ENCODE assay signal across 14 cellular contexts in genomic region chr17:48725294-48726064, GRCh38. TPM values are rescaled to one million over a fixed set of nuclear protein-coding genes. Genes with fewer than 3 reads are reported as not detected.
DNase-seq lines count a peak whose midpoint lies in the region; ATAC-seq and TF ChIP-seq lines count a peak whose summit lies in the region.
"Had no signal": no experiment of that assay in that cellular context is flagged by ENCODE, and none has a peak within 500 bp of the region (broad histone marks: within the 10 kb centered on the region; RNA-seq: fewer than 3 reads in every experiment).

No MANE protein-coding gene starts in this region.

- H3K36me3 ChIP-seq in CD4-positive, CD25-positive, alpha-beta regulatory T cell (ENCODE audit: control insufficient read depth, insufficient read depth, low read length) = no peaks in the 10 kb centered on the region
- H3K36me3 ChIP-seq in IMR-90 (ENCODE audit: control insufficient read depth, insufficient read depth, low read length) (no peaks in the 10 kb centered on the region), brain microvascular endothelial cell (replicated peaks) (no peaks in the 10 kb centered on the region), spleen (no peaks in the 10 kb centered on the region)
- H3K36me3 ChIP-seq in naive thymus-derived CD4-positive, alpha-beta T cell (ENCODE audit: control insufficient read depth in 2 of 3, insufficient read depth in 3 of 3, low read length in 3 of 3) = no peaks in the 10 kb centered on the region
- H3K36me3 ChIP-seq: ascending aorta, neural progenitor cell, tibial nerve had no signal

- H3K9me3 ChIP-seq in CD4-positive, CD25-positive, alpha-beta regulatory T cell (ENCODE audit: control insufficient read depth in 2 of 2, low read length in 2 of 2) = no peaks in the 10 kb centered on the region
- peaks cover 8% of the 10 kb centered on the region; the same call in 1 of the 2 replicates for H3K9me3 ChIP-seq in IMR-90 (ENCODE audit: control insufficient read depth, insufficient read depth, low read length)
- H3K9me3 ChIP-seq in naive thymus-derived CD4-positive, alpha-beta T cell (ENCODE audit: control insufficient read depth in 2 of 3, low read length in 3 of 3) = no peaks in the 10 kb centered on the region
- H3K9me3 ChIP-seq in spleen = no peaks in the 10 kb centered on the region
- H3K9me3 ChIP-seq: ascending aorta, tibial nerve had no signal

- intact Hi-C loops in IMR-90 (cut with micrococcal nuclease) (loop anchor here (10.0 kb wide), 1 partner anchor 309 kb away; no protein-coding TSS in a partner anchor), spleen (cut with DNase I; ENCODE audit: low total_unique reads) (loop anchor here (2.0 to 10.0 kb wide), 3 partner anchors 65 to 871 kb away; partner anchors contain the start of gene SP6)
- intact Hi-C loops in naive thymus-derived CD4-positive, alpha-beta T cell (cut with micrococcal nuclease) = loop anchor here (2.0 to 10.0 kb wide), 5 partner anchors 23 to 269 kb away; partner anchors contain the start of genes HOXB7 (in 1 of the 2) and IGF2BP1 (in 1 of the 2)

- H3K4me2 ChIP-seq in IMR-90 (ENCODE audit: low read depth, low read length) = peak overlapping the region; percentile 50; the same call in 1 of the 2 replicates
- H3K4me2 ChIP-seq: neural progenitor cell had no signal

- H3K23ac ChIP-seq in IMR-90 (ENCODE audit: low read depth, low read length) = no peak overlapping the region

- peak overlapping the region; percentile 9 for H2AFZ ChIP-seq in IMR-90 (replicated peaks; ENCODE audit: low read length, poor library complexity)
- H2AFZ ChIP-seq: neural progenitor cell had no signal

- no peaks in the 10 kb centered on the region for H3K36me3 Mint-ChIP-seq in CD4-positive, CD25-positive, alpha-beta regulatory T cell
- H3K36me3 Mint-ChIP-seq in brain = no peaks in the 10 kb centered on the region
- peaks cover 0 to 3% (median 0%) of the 10 kb centered on the region in 5 donors for H3K36me3 Mint-ChIP-seq in naive thymus-derived CD4-positive, alpha-beta T cell

- 0 out of 2 replicates have a peak, but pooled peaks cover 19% of the 10 kb centered on the region for H4K20me1 ChIP-seq in IMR-90 (ENCODE audit: insufficient read depth, low read length)

- peaks cover 100% of the 10 kb centered on the region for H3K27me3 Mint-ChIP-seq in CD4-positive, CD25-positive, alpha-beta regulatory T cell
- H3K27me3 Mint-ChIP-seq in brain = peaks cover 100% of the 10 kb centered on the region
- peaks cover 87 to 99% (median 90%) of the 10 kb centered on the region in 5 donors for H3K27me3 Mint-ChIP-seq in naive thymus-derived CD4-positive, alpha-beta T cell

- peaks cover 64% of the 10 kb centered on the region for H3K27me3 ChIP-seq in CD4-positive, CD25-positive, alpha-beta regulatory T cell (ENCODE audit: control insufficient read depth, insufficient read depth, low read length)
- H3K27me3 ChIP-seq in IMR-90 (ENCODE audit: control insufficient read depth, insufficient read depth, low read length) = peaks cover 95% of the 10 kb centered on the region
- peaks cover 49 to 91% of the 10 kb centered on the region in 2 donors for H3K27me3 ChIP-seq in naive thymus-derived CD4-positive, alpha-beta T cell (ENCODE audit: control insufficient read depth in 2 of 2, insufficient read depth in 2 of 2, low read length in 2 of 2)
- peaks cover 100% of the 10 kb centered on the region for H3K27me3 ChIP-seq in brain microvascular endothelial cell (replicated peaks)
- peaks cover 25 to 100% (median 100%) of the 10 kb centered on the region in 7 donors for H3K27me3 ChIP-seq in spleen (replicated peaks in 1 of 7)

- no peaks in the 10 kb centered on the region for H3K79me1 ChIP-seq in IMR-90 (ENCODE audit: low read depth in 1 of 2, low read length in 2 of 2)

- no peak overlapping the region for H4K8ac ChIP-seq in IMR-90 (ENCODE audit: low read depth in 2 of 2, low read length in 2 of 2)

- H3K14ac ChIP-seq in IMR-90 (replicated peaks; ENCODE audit: low read depth, low read length) = no peak overlapping the region

- ATAC-seq in CD4-positive, CD25-positive, alpha-beta regulatory T cell (ENCODE audit: low read depth in 2 of 2) = no peak
- ATAC-seq in IMR-90 (ENCODE audit: low read depth) = no peak
- no peak for ATAC-seq in naive thymus-derived CD4-positive, alpha-beta T cell

- no peak overlapping the region for H2BK5ac ChIP-seq in IMR-90 (ENCODE audit: low read depth, low read length, poor library complexity, severe bottlenecking)

- no peak overlapping the region for H3K56ac ChIP-seq in IMR-90 (ENCODE audit: extremely low read depth, insufficient read depth, low read length)

- H3K18ac ChIP-seq in IMR-90 (ENCODE audit: low read depth, low read length) = no peak overlapping the region

- H3K27ac ChIP-seq in CD4-positive, CD25-positive, alpha-beta regulatory T cell (ENCODE audit: insufficient read depth, low read length, poor library complexity, severe bottlenecking) = no peak overlapping the region
- H3K27ac ChIP-seq in IMR-90 (ENCODE audit: insufficient read depth, low read length) (no peak overlapping the region), brain microvascular endothelial cell (no peak overlapping the region), spleen (no peak overlapping the region)
- H3K27ac ChIP-seq in naive thymus-derived CD4-positive, alpha-beta T cell (ENCODE audit: low read depth, low read length) = no peak overlapping the region
- H3K27ac ChIP-seq: ascending aorta, neural progenitor cell, tibial nerve had no signal

- H2BK120ac ChIP-seq in IMR-90 (ENCODE audit: low read depth, low read length) = no peak overlapping the region

- peak overlapping the region; percentile 25 to 88 (median 70) for H3K4me3 Mint-ChIP-seq in CD4-positive, CD25-positive, alpha-beta regulatory T cell
- peak overlapping the region in 3 of 5 experiments; percentile 14 to 75 (median 32) for H3K4me3 Mint-ChIP-seq in brain
- peak overlapping the region in 8 of 10 donors; percentile 47 to 74 (median 68) for H3K4me3 Mint-ChIP-seq in naive thymus-derived CD4-positive, alpha-beta T cell

- BruUV-seq in IMR-90 (replicated peaks; lab: Mats Ljungman, UMichigan) = no TSS peak

- H3K9ac ChIP-seq in IMR-90 (ENCODE audit: low read depth, low read length) = no peak overlapping the region
- H3K9ac ChIP-seq: neural progenitor cell had no signal

- no peak overlapping the region for H2BK15ac ChIP-seq in IMR-90 (ENCODE audit: low read depth, low read length)

- H3K9me1 ChIP-seq in IMR-90 (ENCODE audit: insufficient read depth, low read length) = no peaks in the 10 kb centered on the region

- H2BK20ac ChIP-seq in IMR-90 (ENCODE audit: low read depth, low read length) = no peak overlapping the region

- no peak overlapping the region for H2AK9ac ChIP-seq in IMR-90 (replicated peaks; ENCODE audit: low read depth, low read length, poor library complexity)

- no peak for TF ChIP-seq POLR2A in IMR-90 (IDR thresholded peaks at IDR 0.05; ENCODE audit: low read depth, low read length)
- no peak for TF ChIP-seq POLR2A in spleen (IDR thresholded peaks at IDR 0.05)

- H4K5ac ChIP-seq in IMR-90 (ENCODE audit: low read depth, low read length) = no peak overlapping the region

- no peak overlapping the region for H2AK5ac ChIP-seq in IMR-90 (ENCODE audit: low read depth, low read length)

- dilution Hi-C loops in IMR-90 (cut with HindIII; ENCODE audit: low sequenced_read_pairs, unreplicated experiment) = no loop called here

- H3K4me3 ChIP-seq in CD4-positive, CD25-positive, alpha-beta regulatory T cell (ENCODE audit: low read depth, low read length) = no peak overlapping the region
- H3K4me3 ChIP-seq in IMR-90 (ENCODE audit: insufficient read depth, low read depth, low read length) = no peak overlapping the region
- no peak overlapping the region for H3K4me3 ChIP-seq in naive thymus-derived CD4-positive, alpha-beta T cell (ENCODE audit: low read length)
- no peak overlapping the region for H3K4me3 ChIP-seq in brain microvascular endothelial cell (ENCODE audit: low read depth, low read length)
- H3K4me3 ChIP-seq in spleen = peak overlapping the region in 1 of 8 donors; percentile 48
- H3K4me3 ChIP-seq: neural progenitor cell, tibial nerve had no signal

- 10% methylated on average over 7 of the region's 38 CpGs; no CpG with 5 or more reads in 1 of the 2 experiments for WGBS in IMR-90 (ENCODE audit: extremely low coverage in 2 of 2, insufficient read length in 1 of 2), 2 experiments
- 3 to 10% (median 6%) methylated on average over 22 to 38 of the region's 38 CpGs for whole genome bisulfite sequencing in spleen, 5 donors

- CTCF ChIA-PET in IMR-90 (lab: Yijun Ruan, JAX) = interaction anchor here (1.1 to 1.9 kb wide), 4 partner anchors 66 to 153 kb away, joined by 3 to 8 read pairs (median 7); no protein-coding TSS in a partner anchor
- CTCF ChIA-PET in naive thymus-derived CD4-positive, alpha-beta T cell (lab: Charles Lee) = interaction anchor here (0.6 to 3.0 kb wide), 6 partner anchors 9 to 153 kb away, joined by 3 to 17 read pairs (median 4); no protein-coding TSS in a partner anchor

- no peak overlapping the region for H3K4ac ChIP-seq in IMR-90 (ENCODE audit: low read depth, low read length)

- DNase-seq in CD4-positive, CD25-positive, alpha-beta regulatory T cell = no peak
- DNase-seq in IMR-90 = no peak
- DNase-seq in naive thymus-derived CD4-positive, alpha-beta T cell = no peak
- no peak for DNase-seq in brain microvascular endothelial cell
- no peak for DNase-seq in spleen
- no peak for DNase-seq in NCI-H524 (lab: John Stamatoyannopoulos, UW)
- no peak for DNase-seq in NAMALWA (ENCODE audit: low spot score)
- DNase-seq: effector memory CD4-positive, alpha-beta T cell had no signal

- POLR2A ChIA-PET in IMR-90 (lab: Charles Lee; ENCODE audit: unreplicated experiment) = no interaction called here
- POLR2A ChIA-PET in naive thymus-derived CD4-positive, alpha-beta T cell (lab: Charles Lee) = interaction anchor here (1.2 kb wide), 1 partner anchor 9 kb away, joined by 4 read pairs; no protein-coding TSS in a partner anchor

- no peak for TF ChIP-seq RAD21 in IMR-90 (IDR thresholded peaks at IDR 0.05; ENCODE audit: low read length)

- H3K27ac Mint-ChIP-seq in CD4-positive, CD25-positive, alpha-beta regulatory T cell = no peak overlapping the region
- H3K27ac Mint-ChIP-seq in brain = no peak overlapping the region
- H3K27ac Mint-ChIP-seq in naive thymus-derived CD4-positive, alpha-beta T cell = peak overlapping the region in 1 of 9 donors; percentile 83
- H3K27ac Mint-ChIP-seq: neural progenitor cell had no signal

- in situ Hi-C loops in IMR-90 (cut with MboI; ENCODE audit: low sequenced_read_pairs) = loop anchor here (5.0 to 10.0 kb wide), 3 partner anchors 77 to 309 kb away; no protein-coding TSS in a partner anchor
- in situ Hi-C loops in brain microvascular endothelial cell (cut with HindIII; ENCODE audit: low pct_ligation_motif_present, low sequenced_read_pairs) = no loop called here

- H4K91ac ChIP-seq in IMR-90 (ENCODE audit: insufficient read depth, low read depth, low read length) = no peak overlapping the region

- TF ChIP-seq CTCF in IMR-90 (conservative IDR thresholded peaks at IDR 0.05; ENCODE audit: low read depth, low read length) (no peak), brain (conservative IDR thresholded peaks at IDR 0.05) (no peak), brain microvascular endothelial cell (IDR thresholded peaks at IDR 0.05; ENCODE audit: low read depth, low read length, missing control alignments) (no peak), spleen (IDR thresholded peaks at IDR 0.05 in 8 of 11, conservative IDR thresholded peaks at IDR 0.05 in 3 of 11) (no peak)

- H3K4me1 Mint-ChIP-seq in CD4-positive, CD25-positive, alpha-beta regulatory T cell = peaks cover 7 to 56% (median 22%) of the 10 kb centered on the region in 4 donors
- H3K4me1 Mint-ChIP-seq in brain = peaks cover 26% of the 10 kb centered on the region
- H3K4me1 Mint-ChIP-seq in naive thymus-derived CD4-positive, alpha-beta T cell = peaks cover 25 to 59% (median 38%) of the 10 kb centered on the region in 7 donors

- peaks cover 0 to 6% (median 0%) of the 10 kb centered on the region in 7 donors for H3K9me3 Mint-ChIP-seq in CD4-positive, CD25-positive, alpha-beta regulatory T cell
- H3K9me3 Mint-ChIP-seq in brain = peaks cover 0 to 5% (median 0%) of the 10 kb centered on the region in 5 experiments
- peaks cover 0 to 9% (median 0%) of the 10 kb centered on the region in 11 donors for H3K9me3 Mint-ChIP-seq in naive thymus-derived CD4-positive, alpha-beta T cell

- peaks cover 54% of the 10 kb centered on the region for H3K4me1 ChIP-seq in CD4-positive, CD25-positive, alpha-beta regulatory T cell (ENCODE audit: control insufficient read depth, insufficient read depth, low read length, poor library complexity, severe bottlenecking)
- H3K4me1 ChIP-seq in IMR-90 (ENCODE audit: control insufficient read depth, insufficient read depth, low read length) (no peaks in the 10 kb centered on the region), spleen (peaks cover 12 to 61% (median 45%) of the 10 kb centered on the region in 6 donors)
- H3K4me1 ChIP-seq in naive thymus-derived CD4-positive, alpha-beta T cell (ENCODE audit: control insufficient read depth in 2 of 2, insufficient read depth in 2 of 2, low read length in 2 of 2) = peaks cover 27 to 36% of the 10 kb centered on the region in 2 donors
- H3K4me1 ChIP-seq: neural progenitor cell had no signal

RNA-seq across cellular contexts. Expression of gene PRAC2, which starts 2.5 kb away (rescaled TPM):
- not detected for total RNA-seq in CD4-positive, CD25-positive, alpha-beta regulatory T cell
- polyA plus RNA-seq in CD4-positive, CD25-positive, alpha-beta regulatory T cell = not detected
- not detected in 2 replicates for total RNA-seq in IMR-90 (2012; rRNA removed)
- not detected in 2 replicates for polyA plus RNA-seq in IMR-90 (2012; rRNA removed)
- not detected in 2 replicates for polyA plus RNA-seq in IMR-90 (2012; cell fraction: cytosol; rRNA removed)
- polyA plus RNA-seq in IMR-90 (2012; cell fraction: nucleus; rRNA removed; ENCODE audit: low replicate concordance) = not detected in 2 replicates
- not detected for polyA plus RNA-seq in brain (ENCODE audit: insufficient read depth, low read depth, low replicate concordance)
- total RNA-seq in naive thymus-derived CD4-positive, alpha-beta T cell = not detected
- polyA plus RNA-seq in naive thymus-derived CD4-positive, alpha-beta T cell = not detected
- not detected for total RNA-seq in spleen
- polyA plus RNA-seq in spleen = not detected
- total RNA-seq: ascending aorta, kidney epithelial cell, tibial nerve had no signal
- polyA plus RNA-seq: small intestine had no signal

RNA-seq across cellular contexts. Expression of gene HOXB13, which starts 3.1 kb away (rescaled TPM):
- total RNA-seq in CD4-positive, CD25-positive, alpha-beta regulatory T cell = not detected
- polyA plus RNA-seq in CD4-positive, CD25-positive, alpha-beta regulatory T cell = not detected
- total RNA-seq in IMR-90 (2012; rRNA removed) (not detected in 2 replicates), spleen (not detected)
- polyA plus RNA-seq in IMR-90 (2012; rRNA removed) (not detected in 2 replicates), brain (ENCODE audit: insufficient read depth, low read depth, low replicate concordance) (not detected), spleen (under 1 TPM in 1 of 3 donors, not detected in 2; 0.02 TPM)
- polyA plus RNA-seq in IMR-90 (2012; cell fraction: cytosol; rRNA removed) = not detected in 2 replicates
- not detected in 2 replicates for polyA plus RNA-seq in IMR-90 (2012; cell fraction: nucleus; rRNA removed; ENCODE audit: low replicate concordance)
- total RNA-seq in naive thymus-derived CD4-positive, alpha-beta T cell = not detected
- not detected for polyA plus RNA-seq in naive thymus-derived CD4-positive, alpha-beta T cell
- total RNA-seq: ascending aorta, kidney epithelial cell, tibial nerve had no signal

RNA-seq across cellular contexts. Expression of gene PRAC1, which starts 3.2 kb away (rescaled TPM):
- total RNA-seq in CD4-positive, CD25-positive, alpha-beta regulatory T cell = not detected
- not detected for polyA plus RNA-seq in CD4-positive, CD25-positive, alpha-beta regulatory T cell
- total RNA-seq in IMR-90 (2012; rRNA removed) = not detected in 2 replicates
- not detected in 2 replicates for polyA plus RNA-seq in IMR-90 (2012; rRNA removed)
- not detected in 2 replicates for polyA plus RNA-seq in IMR-90 (2012; cell fraction: cytosol; rRNA removed)
- not detected in 2 replicates for polyA plus RNA-seq in IMR-90 (2012; cell fraction: nucleus; rRNA removed; ENCODE audit: low replicate concordance)
- not detected for polyA plus RNA-seq in brain (ENCODE audit: insufficient read depth, low read depth, low replicate concordance)
- not detected for total RNA-seq in naive thymus-derived CD4-positive, alpha-beta T cell
- not detected for polyA plus RNA-seq in naive thymus-derived CD4-positive, alpha-beta T cell
- total RNA-seq in spleen = not detected
- not detected for polyA plus RNA-seq in spleen
- total RNA-seq: ascending aorta, kidney epithelial cell, tibial nerve had no signal
- polyA plus RNA-seq: small intestine had no signal
